In the genomic region with DNA sequence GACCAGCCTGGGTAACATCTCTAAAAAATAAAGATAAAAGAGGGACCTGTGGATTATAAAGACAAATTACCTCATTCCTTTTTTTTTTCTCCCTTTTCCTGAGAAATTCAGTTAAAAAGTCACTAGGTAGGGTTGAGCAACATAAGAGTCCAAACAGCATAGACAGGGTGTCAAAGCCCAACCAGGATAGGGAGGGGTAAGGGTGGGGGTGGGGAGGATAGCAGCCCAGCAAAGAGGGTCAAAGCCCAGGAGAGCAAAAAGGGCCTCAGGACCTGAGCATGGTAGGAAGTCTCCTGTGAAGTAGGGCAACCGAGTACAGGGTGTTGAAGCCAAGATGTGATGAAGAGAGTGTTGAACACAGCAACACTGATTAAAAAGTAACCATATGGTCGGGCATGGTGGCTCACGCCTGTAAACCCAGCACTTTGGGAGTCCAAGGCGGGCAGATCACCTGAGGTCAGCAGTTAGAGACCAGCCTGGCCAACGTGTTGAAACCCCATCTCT, we compare ENCODE assay signal across 20 cellular contexts. TPM values are rescaled to one million over a fixed set of nuclear protein-coding genes. Genes with fewer than 3 reads are reported as not detected.
DNase-seq lines count a peak whose midpoint lies in the region; ATAC-seq and TF ChIP-seq lines count a peak whose summit lies in the region.
"Had no signal": no experiment of that assay in that cellular context is flagged by ENCODE, and none has a peak within 500 bp of the region (broad histone marks: within the 10 kb centered on the region; RNA-seq: fewer than 3 reads in every experiment).

No MANE protein-coding gene starts in this region.

- no peak for DNase-seq in natural killer cell treated with Interleukin-12 subunit alpha and Interleukin-12 subunit beta and Interleukin-15 and Interleukin-18, amount 100 ng/mL, for 72 hours (ENCODE audit: low spot score)
- DNase-seq in natural killer cell (no peak), hepatocyte (ENCODE audit: low spot score) (peak; percentile 41), retina (no peak)
- no peak for DNase-seq in activated CD8-positive, alpha-beta memory T cell treated with anti-CD3 and anti-CD28 coated beads, Interleukin-2, amount 50 U/mL, for 48 hours
- no peak for DNase-seq in effector memory CD8-positive, alpha-beta T cell
- no peak for DNase-seq in activated T-helper 2 cell treated with anti-CD3 and anti-CD28 coated beads, Interferon-gamma antibody, Interleukin-2, Interleukin-4, amounts not matched to agents 10 μg/mL and 5 μg/mL and 100 μg/mL, durations not matched to agents 14 hours and 24 hours and 36 hours (ENCODE audit: low spot score)
- DNase-seq: activated B cell treated with CpG ODN at 0.5 μM for 24 hours; activated CD8-positive, alpha-beta T cell treated with anti-CD3 and anti-CD28 coated beads, Interleukin-2, amount 10 ng/mL, durations not matched to agents 7 days and 5 days; activated naive CD4-positive, alpha-beta T cell treated with anti-CD3 and anti-CD28 coated beads, Interleukin-2, amount 50 U/mL, for 16 hours; activated T-cell treated with anti-CD3 and anti-CD28 coated beads, Interleukin-2, amount 50 U/mL, for 4 hours; H7; hippocampal formation; NCI-H1436 treated with DMSO at 0.1 percent for 48 hours had no signal

- no peaks in the 10 kb centered on the region for H3K36me3 ChIP-seq in hepatocyte (replicated peaks; ENCODE audit: insufficient read depth, low read depth)
- H3K36me3 ChIP-seq in parathyroid adenoma (ENCODE audit: control insufficient read depth, insufficient read depth, low read length): no peaks in the 10 kb centered on the region
- H3K36me3 ChIP-seq: BLaER1, tibial nerve had no signal

- H3K4me3 ChIP-seq in hepatocyte (no peak overlapping the region), parathyroid adenoma (ENCODE audit: low read depth, low read length) (no peak overlapping the region)
- H3K4me3 ChIP-seq: BLaER1, SK-N-MC, tibial nerve had no signal

- H3K27me3 ChIP-seq in hepatocyte (no peaks in the 10 kb centered on the region), parathyroid adenoma (ENCODE audit: control insufficient read depth, insufficient read depth, low read length) (no peaks in the 10 kb centered on the region)
- H3K27me3 ChIP-seq: BLaER1, tibial nerve had no signal

- H3K4me3 Mint-ChIP-seq in natural killer cell treated with Interleukin-12 subunit alpha and Interleukin-12 subunit beta and Interleukin-15 and Interleukin-18, amount 100 ng/mL, for 72 hours: no peak overlapping the region
- H3K4me3 Mint-ChIP-seq in natural killer cell: no peak overlapping the region
- no peak overlapping the region for H3K4me3 Mint-ChIP-seq in effector memory CD8-positive, alpha-beta T cell
- H3K4me3 Mint-ChIP-seq in activated T-helper 2 cell treated with anti-CD3 and anti-CD28 coated beads, Interferon-gamma antibody, Interleukin-2, Interleukin-4, amounts not matched to agents 10 μg/mL and 5 μg/mL and 100 μg/mL, durations not matched to agents 14 hours and 24 hours and 36 hours (ENCODE audit: low read depth): no peak overlapping the region
- H3K4me3 Mint-ChIP-seq: activated B cell treated with CpG ODN at 0.5 μM for 24 hours; activated CD8-positive, alpha-beta T cell treated with anti-CD3 and anti-CD28 coated beads, Interleukin-2, amount 10 ng/mL, durations not matched to agents 7 days and 5 days; activated T-cell treated with anti-CD3 and anti-CD28 coated beads, Interleukin-2, amount 50 U/mL, for 4 hours; neural crest cell; T-helper 2 cell treated with Interferon-gamma antibody and Interleukin-4, amounts not matched to agents 5 μg/mL and 100 μg/mL, for 36 hours had no signal

- H2AFZ ChIP-seq in hepatocyte: no peak overlapping the region
- no peak overlapping the region for H2AFZ ChIP-seq in parathyroid adenoma

- H3K4me2 ChIP-seq in hepatocyte (peak overlapping the region; percentile 33), parathyroid adenoma (ENCODE audit: low read length) (peak overlapping the region; percentile 61)
- H3K4me2 ChIP-seq: BLaER1 had no signal

- H3K79me2 ChIP-seq in hepatocyte (no peaks in the 10 kb centered on the region), parathyroid adenoma (no peaks in the 10 kb centered on the region)

- TF ChIP-seq CTCF in natural killer cell (IDR thresholded peaks at IDR 0.05): no peak
- TF ChIP-seq CTCF in hepatocyte (IDR thresholded peaks at IDR 0.05; ENCODE audit: poor library complexity): no peak
- no peak for TF ChIP-seq CTCF in parathyroid adenoma (IDR thresholded peaks at IDR 0.05)

- ATAC-seq in natural killer cell treated with Interleukin-12 subunit alpha and Interleukin-12 subunit beta and Interleukin-15 and Interleukin-18, amount 100 ng/mL, for 72 hours: no peak
- ATAC-seq in natural killer cell: no peak
- no peak for ATAC-seq in effector memory CD8-positive, alpha-beta T cell (replicated peaks)
- ATAC-seq: activated CD8-positive, alpha-beta T cell treated with anti-CD3 and anti-CD28 coated beads, Interleukin-2, amount 10 ng/mL, durations not matched to agents 7 days and 5 days; activated T-cell treated with anti-CD3 and anti-CD28 coated beads, Interleukin-2, amount 50 U/mL, for 4 hours had no signal

- no peak overlapping the region for H3K9ac ChIP-seq in parathyroid adenoma
- H3K9ac ChIP-seq: BLaER1 had no signal

- intact Hi-C loops in natural killer cell (cut with micrococcal nuclease): no loop called here
- intact Hi-C loops in activated T-helper 2 cell treated with anti-CD3 and anti-CD28 coated beads, Interferon-gamma antibody, Interleukin-2, Interleukin-4, amounts not matched to agents 10 μg/mL and 5 μg/mL and 100 μg/mL, durations not matched to agents 14 hours and 24 hours and 36 hours (cut with micrococcal nuclease): no loop called here

- WGBS in hepatocyte (ENCODE audit: low lambda C conversion rate, missing lambda C conversion rate): 67% methylated on average over 5 of the region's 5 CpGs

- no peaks in the 10 kb centered on the region for H4K20me1 ChIP-seq in hepatocyte (ENCODE audit: insufficient read depth, poor library complexity, severe bottlenecking)
- H4K20me1 ChIP-seq: BLaER1 had no signal

- peaks cover 28 to 38% of the 10 kb centered on the region in 2 donors for H3K4me1 Mint-ChIP-seq in natural killer cell treated with Interleukin-12 subunit alpha and Interleukin-12 subunit beta and Interleukin-15 and Interleukin-18, amount 100 ng/mL, for 72 hours (ENCODE audit: low read depth in 2 of 2)
- peaks cover 22 to 23% of the 10 kb centered on the region in 2 donors for H3K4me1 Mint-ChIP-seq in natural killer cell
- H3K4me1 Mint-ChIP-seq in effector memory CD8-positive, alpha-beta T cell (ENCODE audit: low read depth in 2 of 2): peaks cover 8 to 15% of the 10 kb centered on the region in 2 donors
- peaks cover 30% of the 10 kb centered on the region for H3K4me1 Mint-ChIP-seq in activated T-helper 2 cell treated with anti-CD3 and anti-CD28 coated beads, Interferon-gamma antibody, Interleukin-2, Interleukin-4, amounts not matched to agents 10 μg/mL and 5 μg/mL and 100 μg/mL, durations not matched to agents 14 hours and 24 hours and 36 hours (ENCODE audit: low read depth)

- H3K27me3 Mint-ChIP-seq in natural killer cell treated with Interleukin-12 subunit alpha and Interleukin-12 subunit beta and Interleukin-15 and Interleukin-18, amount 100 ng/mL, for 72 hours: no peaks in the 10 kb centered on the region
- H3K27me3 Mint-ChIP-seq in natural killer cell (ENCODE audit: low read depth in 2 of 2): no peaks in the 10 kb centered on the region
- no peaks in the 10 kb centered on the region for H3K27me3 Mint-ChIP-seq in effector memory CD8-positive, alpha-beta T cell
- no peaks in the 10 kb centered on the region for H3K27me3 Mint-ChIP-seq in activated T-helper 2 cell treated with anti-CD3 and anti-CD28 coated beads, Interferon-gamma antibody, Interleukin-2, Interleukin-4, amounts not matched to agents 10 μg/mL and 5 μg/mL and 100 μg/mL, durations not matched to agents 14 hours and 24 hours and 36 hours (ENCODE audit: low read depth)
- H3K27me3 Mint-ChIP-seq: activated B cell treated with CpG ODN at 0.5 μM for 24 hours had no signal

- H3K9me3 ChIP-seq in hepatocyte (ENCODE audit: low read depth): no peaks in the 10 kb centered on the region
- no peaks in the 10 kb centered on the region for H3K9me3 ChIP-seq in parathyroid adenoma (ENCODE audit: control insufficient read depth, low read length)
- H3K9me3 ChIP-seq: BLaER1, tibial nerve had no signal

- H3K27ac ChIP-seq in hepatocyte: peak overlapping the region; percentile 78
- H3K27ac ChIP-seq in parathyroid adenoma: peak overlapping the region; percentile 95
- H3K27ac ChIP-seq: BLaER1, SK-N-MC, tibial nerve had no signal

- peaks cover 21% of the 10 kb centered on the region for H3K4me1 ChIP-seq in hepatocyte (ENCODE audit: insufficient read depth)
- H3K4me1 ChIP-seq in parathyroid adenoma: peaks cover 24% of the 10 kb centered on the region

- H3K9me2 ChIP-seq in hepatocyte (replicated peaks; ENCODE audit: insufficient read depth): no peaks in the 10 kb centered on the region

- no peaks in the 10 kb centered on the region for H3K9me3 Mint-ChIP-seq in natural killer cell treated with Interleukin-12 subunit alpha and Interleukin-12 subunit beta and Interleukin-15 and Interleukin-18, amount 100 ng/mL, for 72 hours
- no peaks in the 10 kb centered on the region for H3K9me3 Mint-ChIP-seq in natural killer cell
- no peaks in the 10 kb centered on the region for H3K9me3 Mint-ChIP-seq in effector memory CD8-positive, alpha-beta T cell
- no peaks in the 10 kb centered on the region for H3K9me3 Mint-ChIP-seq in activated T-helper 2 cell treated with anti-CD3 and anti-CD28 coated beads, Interferon-gamma antibody, Interleukin-2, Interleukin-4, amounts not matched to agents 10 μg/mL and 5 μg/mL and 100 μg/mL, durations not matched to agents 14 hours and 24 hours and 36 hours
- H3K9me3 Mint-ChIP-seq: activated B cell treated with CpG ODN at 0.5 μM for 24 hours; activated T-cell treated with anti-CD3 and anti-CD28 coated beads, Interleukin-2, amount 50 U/mL, for 4 hours; neural crest cell; T-helper 2 cell treated with Interferon-gamma antibody and Interleukin-4, amounts not matched to agents 5 μg/mL and 100 μg/mL, for 36 hours had no signal

- H3K36me3 Mint-ChIP-seq in natural killer cell treated with Interleukin-12 subunit alpha and Interleukin-12 subunit beta and Interleukin-15 and Interleukin-18, amount 100 ng/mL, for 72 hours: no peaks in the 10 kb centered on the region
- no peaks in the 10 kb centered on the region for H3K36me3 Mint-ChIP-seq in natural killer cell
- H3K36me3 Mint-ChIP-seq in effector memory CD8-positive, alpha-beta T cell (ENCODE audit: insufficient read depth): peaks cover 5% of the 10 kb centered on the region
- no peaks in the 10 kb centered on the region for H3K36me3 Mint-ChIP-seq in activated T-helper 2 cell treated with anti-CD3 and anti-CD28 coated beads, Interferon-gamma antibody, Interleukin-2, Interleukin-4, amounts not matched to agents 10 μg/mL and 5 μg/mL and 100 μg/mL, durations not matched to agents 14 hours and 24 hours and 36 hours (ENCODE audit: low read depth)

- H3K27ac Mint-ChIP-seq in natural killer cell treated with Interleukin-12 subunit alpha and Interleukin-12 subunit beta and Interleukin-15 and Interleukin-18, amount 100 ng/mL, for 72 hours: peak overlapping the region; percentile 29 to 61
- no peak overlapping the region for H3K27ac Mint-ChIP-seq in natural killer cell
- no peak overlapping the region for H3K27ac Mint-ChIP-seq in effector memory CD8-positive, alpha-beta T cell
- H3K27ac Mint-ChIP-seq in activated T-helper 2 cell treated with anti-CD3 and anti-CD28 coated beads, Interferon-gamma antibody, Interleukin-2, Interleukin-4, amounts not matched to agents 10 μg/mL and 5 μg/mL and 100 μg/mL, durations not matched to agents 14 hours and 24 hours and 36 hours: no peak overlapping the region
- H3K27ac Mint-ChIP-seq: activated B cell treated with CpG ODN at 0.5 μM for 24 hours; activated CD8-positive, alpha-beta T cell treated with anti-CD3 and anti-CD28 coated beads, Interleukin-2, amount 10 ng/mL, durations not matched to agents 7 days and 5 days; T-helper 2 cell treated with Interferon-gamma antibody and Interleukin-4, amounts not matched to agents 5 μg/mL and 100 μg/mL, for 36 hours had no signal

RNA-seq across cellular contexts. Expression of gene B4GALT1, which starts 5.7 kb away (rescaled TPM):
- 10 to 100 TPM; 51.4 to 90.6 TPM for total RNA-seq in natural killer cell treated with Interleukin-12 subunit alpha and Interleukin-12 subunit beta and Interleukin-15 and Interleukin-18, amount 100 ng/mL, for 72 hours
- total RNA-seq in natural killer cell: 100 to 1,000 TPM; 122 to 143 (median 128) TPM
- 76.3 and 78.3 TPM in 2 replicates for total RNA-seq in hepatocyte
- polyA plus RNA-seq in hepatocyte: 45.6 and 63.9 TPM in 2 replicates
- total RNA-seq in activated T-helper 2 cell treated with anti-CD3 and anti-CD28 coated beads, Interferon-gamma antibody, Interleukin-2, Interleukin-4, amounts not matched to agents 10 μg/mL and 5 μg/mL and 100 μg/mL, durations not matched to agents 14 hours and 24 hours and 36 hours: 60.6 and 64.0 TPM in 2 replicates

Comparison
In these comparisons a context has a peak if more than half of its experiments do, and no peak if none do; other contexts are left out.
1. H3K27ac Mint-ChIP-seq: peak in natural killer cell treated with Interleukin-12 subunit alpha and Interleukin-12 subunit beta and Interleukin-15 and Interleukin-18, amount 100 ng/mL, for 72 hours (2 of 2); none in natural killer cell (0 of 2), effector memory CD8-positive, alpha-beta T cell (0 of 2) and activated T-helper 2 cell treated with anti-CD3 and anti-CD28 coated beads, Interferon-gamma antibody, Interleukin-2, Interleukin-4, amounts not matched to agents 10 μg/mL and 5 μg/mL and 100 μg/mL, durations not matched to agents 14 hours and 24 hours and 36 hours (single experiment).